In genomic region chr18:58674159-58674558, GRCh38 we compare ENCODE assay signal across 1 cellular context.
TF ChIP-seq lines count a peak whose summit lies in the region.

No MANE protein-coding gene starts in this region.

TF ChIP-seq in H1, 55 proteins besides CTCF, POLR2A, EP300 and RAD21:
- TF ChIP-seq CHD7 (IDR thresholded peaks at IDR 0.05; ENCODE audit: insufficient replicate concordance, low read length) (no peak), POLR2AphosphoS5 (IDR thresholded peaks at IDR 0.05; ENCODE audit: low read depth, low read length) (no peak), ZNF274 (IDR thresholded peaks at IDR 0.05; ENCODE audit: borderline replicate concordance, extremely low read depth, low read length) (no peak), TAF1 (IDR thresholded peaks at IDR 0.05; ENCODE audit: low read depth, low read length) (no peak), SIX5 (IDR thresholded peaks at IDR 0.05; ENCODE audit: low read depth, low read length) (no peak), TBP (IDR thresholded peaks at IDR 0.05; ENCODE audit: low read depth, low read length) (no peak), GABPA (IDR thresholded peaks at IDR 0.05; ENCODE audit: borderline replicate concordance, insufficient read depth, low read length) (no peak), EZH2 (IDR thresholded peaks at IDR 0.05; ENCODE audit: low read depth, low read length, severe bottlenecking) (no peak)
